In genomic region chr18:79988925-79989361, GRCh38 we compare ENCODE assay signal across 8 cellular contexts. TPM values are rescaled to one million over a fixed set of nuclear protein-coding genes. Genes with fewer than 3 reads are reported as not detected.
DNase-seq lines count a peak whose midpoint lies in the region; ATAC-seq and TF ChIP-seq lines count a peak whose summit lies in the region.

No MANE protein-coding gene starts in this region.

- peaks cover 38% of the 10 kb centered on the region for H3K4me1 ChIP-seq in CD4-positive, alpha-beta memory T cell (ENCODE audit: insufficient read depth, low read length)
- H3K4me1 ChIP-seq in testis: peaks cover 3% of the 10 kb centered on the region

- POLR2A ChIA-PET in CD4-positive, alpha-beta memory T cell (lab: Charles Lee; ENCODE audit: partially characterized antibody): interaction anchor here (1.7 to 3.0 kb wide), 4 partner anchors 24 to 120 kb away, joined by 6 to 33 read pairs (median 12); partner anchors contain the start of genes ADNP2, HSBP1L1, RBFA and SLC66A2
- POLR2A ChIA-PET in MCF 10A (lab: Yijun Ruan, JAX): interaction anchor here (0.6 to 7.3 kb wide), 20 partner anchors 8 to 310 kb away, joined by 3 to 113 read pairs (median 6); partner anchors contain the start of genes ADNP2, HSBP1L1, RBFA and SLC66A2

- no peak for TF ChIP-seq POLR2A in testis (IDR thresholded peaks at IDR 0.05)

- CTCF ChIA-PET in CD4-positive, alpha-beta memory T cell (lab: Charles Lee; ENCODE audit: partially characterized antibody): interaction anchor here (1.5 to 2.9 kb wide), 2 partner anchors 26 to 117 kb away, joined by 3 to 10 read pairs; no protein-coding TSS in a partner anchor
- CTCF ChIA-PET in MCF 10A (lab: Yijun Ruan, JAX): no interaction called here

- peak overlapping the region; percentile 95 for H3K27ac ChIP-seq in CD4-positive, alpha-beta memory T cell (ENCODE audit: low read depth, low read length)
- H3K27ac ChIP-seq in testis: peak overlapping the region; percentile 96 to 97

- no peaks in the 10 kb centered on the region for H3K9me3 ChIP-seq in CD4-positive, alpha-beta memory T cell (ENCODE audit: control insufficient read depth in 1 of 2, low read length in 2 of 2)
- H3K9me3 ChIP-seq in testis: no peaks in the 10 kb centered on the region

- 17% methylated on average over 15 of the region's 15 CpGs for WGBS in testis, 2 donors

- H3K4me3 Mint-ChIP-seq in CD4-positive, alpha-beta memory T cell: peak overlapping the region; percentile 92 to 96 (median 94)
- H3K4me3 Mint-ChIP-seq in MCF 10A (ENCODE audit: unreplicated experiment): peak overlapping the region; percentile 86

- no peaks in the 10 kb centered on the region for H3K27me3 Mint-ChIP-seq in CD4-positive, alpha-beta memory T cell
- H3K27me3 Mint-ChIP-seq in MCF 10A (ENCODE audit: insufficient read depth, unreplicated experiment): no peaks in the 10 kb centered on the region

- peaks cover 12 to 27% of the 10 kb centered on the region in 2 donors for H3K36me3 Mint-ChIP-seq in CD4-positive, alpha-beta memory T cell
- peaks cover 30% of the 10 kb centered on the region for H3K36me3 Mint-ChIP-seq in MCF 10A (ENCODE audit: insufficient read depth, unreplicated experiment)

- H3K27me3 ChIP-seq in CD4-positive, alpha-beta memory T cell (ENCODE audit: insufficient read depth, low read length): no peaks in the 10 kb centered on the region
- no peaks in the 10 kb centered on the region for H3K27me3 ChIP-seq in testis

- TSS peak; percentile 81 for BruUV-seq in MCF 10A (replicated peaks; lab: Mats Ljungman, UMichigan)

- no peak for DNase-seq in CD4-positive, alpha-beta memory T cell
- DNase-seq in LNCaP clone FGC (ENCODE audit: low read depth): no peak
- peak; percentile 47 for DNase-seq in MCF 10A (ENCODE audit: unreplicated experiment)
- DNase-seq in left lobe of liver (ENCODE audit: low spot score): no peak
- peak; percentile 64 for DNase-seq in testis
- no peak for DNase-seq in cerebellum (ENCODE audit: low spot score)
- no peak for DNase-seq in kidney glomerular epithelial cell (lab: John Stamatoyannopoulos, UW)

- no peak for TF ChIP-seq CTCF in LNCaP clone FGC (IDR thresholded peaks at IDR 0.05; ENCODE audit: control insufficient read depth, extremely low read depth, insufficient read depth)
- no peak for TF ChIP-seq CTCF in MCF 10A (IDR thresholded peaks at IDR 0.05; ENCODE audit: unreplicated experiment)
- TF ChIP-seq CTCF in testis (IDR thresholded peaks at IDR 0.05): no peak

- no peaks in the 10 kb centered on the region for H3K9me3 Mint-ChIP-seq in CD4-positive, alpha-beta memory T cell
- no peaks in the 10 kb centered on the region for H3K9me3 Mint-ChIP-seq in MCF 10A (ENCODE audit: unreplicated experiment)

- peak overlapping the region; percentile 78 to 89 for H3K4me3 ChIP-seq in CD4-positive, alpha-beta memory T cell (ENCODE audit: low read length in 2 of 2)
- peak overlapping the region; percentile 72 for H3K4me3 ChIP-seq in LNCaP clone FGC (ENCODE audit: low read depth, low read length)
- peak overlapping the region; percentile 87 to 99 for H3K4me3 ChIP-seq in testis

- ATAC-seq in GM19395 (IDR thresholded peaks at IDR 0.05; ENCODE audit: unreplicated experiment) (peak; percentile 7), left lobe of liver (peak; percentile 50)

- H3K4me1 Mint-ChIP-seq in CD4-positive, alpha-beta memory T cell: peaks cover 25 to 46% (median 35%) of the 10 kb centered on the region in 4 donors
- H3K4me1 Mint-ChIP-seq in MCF 10A (ENCODE audit: insufficient read depth, unreplicated experiment): peaks cover 8% of the 10 kb centered on the region

- intact Hi-C loops in CD4-positive, alpha-beta memory T cell (cut with micrococcal nuclease): loop anchor here (1.0 to 5.0 kb wide), 7 partner anchors 25 to 612 kb away; partner anchors contain the start of genes ADNP2, CTDP1, HSBP1L1 and RBFA
- intact Hi-C loops in MCF 10A (cut with micrococcal nuclease): loop anchor here (1.0 to 5.0 kb wide), 4 partner anchors 24 to 158 kb away; partner anchors contain the start of gene HSBP1L1
- intact Hi-C loops in testis (cut with DNase I; ENCODE audit: low total_unique reads): no loop called here

- peaks cover 7% of the 10 kb centered on the region for H3K36me3 ChIP-seq in CD4-positive, alpha-beta memory T cell (ENCODE audit: insufficient read depth, low read length)
- no peaks in the 10 kb centered on the region for H3K36me3 ChIP-seq in testis (ENCODE audit: low read depth, missing control alignments)

- H3K27ac Mint-ChIP-seq in CD4-positive, alpha-beta memory T cell: peak overlapping the region; percentile 80 to 100 (median 98)
- peak overlapping the region; percentile 94 for H3K27ac Mint-ChIP-seq in MCF 10A (ENCODE audit: low read depth, unreplicated experiment)

RNA-seq across cellular contexts. Expression of gene TXNL4A, which starts 0.6 kb away (rescaled TPM):
- 10 to 100 TPM; 72.6 to 76.1 TPM for total RNA-seq in CD4-positive, alpha-beta memory T cell
- polyA plus RNA-seq in CD4-positive, alpha-beta memory T cell: 100 to 1,000 TPM; 213 to 224 TPM
- 207 and 245 TPM in 2 replicates for total RNA-seq in MCF 10A (2022)
- total RNA-seq in left lobe of liver: 48.3 TPM
- total RNA-seq in testis: 10 to 100 TPM; 37.4 to 47.0 TPM
- polyA plus RNA-seq in testis (ENCODE audit: insufficient read depth, low read depth, low replicate concordance): 158 TPM
- 34.5 TPM for total RNA-seq in cerebellum

RNA-seq across cellular contexts. Expression of gene HSBP1L1, which starts 24.5 kb away (rescaled TPM):
- 10 to 100 TPM; 30.7 to 34.8 TPM for total RNA-seq in CD4-positive, alpha-beta memory T cell
- polyA plus RNA-seq in CD4-positive, alpha-beta memory T cell: 10 to 100 TPM; 12.7 to 18.2 TPM
- total RNA-seq in MCF 10A (2022) (46.6 and 49.4 TPM in 2 replicates), left lobe of liver (20.2 TPM), testis (1 to 10 TPM; 5.0 to 6.6 TPM), cerebellum (2.3 TPM)
- 6.0 TPM for polyA plus RNA-seq in testis (ENCODE audit: insufficient read depth, low read depth, low replicate concordance)

RNA-seq across cellular contexts. Expression of gene SLC66A2, which starts 37.5 kb away (rescaled TPM):
- 10 to 100 TPM; 26.0 to 26.4 TPM for total RNA-seq in CD4-positive, alpha-beta memory T cell
- 10 to 100 TPM; 15.7 to 21.3 TPM for polyA plus RNA-seq in CD4-positive, alpha-beta memory T cell
- total RNA-seq in MCF 10A (2022) (21.7 and 24.5 TPM in 2 replicates), left lobe of liver (140 TPM), testis (100 to 1,000 TPM in 1 of 2 donors, 10 to 100 TPM in 1; 87.0 to 143 TPM), cerebellum (26.4 TPM)
- polyA plus RNA-seq in testis (ENCODE audit: insufficient read depth, low read depth, low replicate concordance): 72.5 TPM

RNA-seq across cellular contexts. Expression of gene RBFA, which starts 45.3 kb away (rescaled TPM):
- 10 to 100 TPM; 14.5 to 14.9 TPM for total RNA-seq in CD4-positive, alpha-beta memory T cell
- polyA plus RNA-seq in CD4-positive, alpha-beta memory T cell: 1 to 10 TPM; 8.8 to 9.4 TPM
- total RNA-seq in MCF 10A (2022): 38.2 and 47.4 TPM in 2 replicates
- 20.7 TPM for total RNA-seq in left lobe of liver
- 10 to 100 TPM; 57.0 to 57.6 TPM for total RNA-seq in testis
- 25.9 TPM for polyA plus RNA-seq in testis (ENCODE audit: insufficient read depth, low read depth, low replicate concordance)
- total RNA-seq in cerebellum: 63.1 TPM

Comparison
In these comparisons a context has a peak if more than half of its experiments do, and no peak if none do; other contexts are left out.
1. DNase-seq: peak in MCF 10A (single experiment) and testis (single experiment); none in CD4-positive, alpha-beta memory T cell (0 of 5), LNCaP clone FGC (single experiment), left lobe of liver (single experiment), cerebellum (single experiment) and kidney glomerular epithelial cell (single experiment).
2. Peak in every context shown above with its lines, with median percentiles within 50 percentile points of each other: H3K4me3 ChIP-seq.